In the genomic region with DNA sequence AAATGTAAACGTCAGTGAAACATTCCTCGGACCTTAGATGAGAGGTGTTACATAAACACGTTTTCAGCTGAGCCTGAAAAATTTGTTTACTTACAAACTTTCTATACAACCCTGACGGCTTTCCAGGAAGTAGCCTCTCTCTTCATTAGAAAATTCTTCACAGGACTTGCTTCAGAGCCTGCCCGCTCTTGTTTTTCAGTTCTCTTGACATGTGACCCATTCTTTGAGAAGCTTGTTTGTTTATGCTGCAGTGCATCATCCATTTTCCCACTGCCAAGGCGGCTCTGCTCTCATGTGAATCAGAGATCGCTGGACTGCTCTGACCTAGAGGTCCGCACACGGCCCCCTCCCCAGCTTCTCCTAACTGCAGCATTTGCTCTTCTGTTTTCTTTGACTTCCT, we compare ENCODE assay signal across 11 cellular contexts. TPM values are rescaled to one million over a fixed set of nuclear protein-coding genes. Genes with fewer than 3 reads are reported as not detected.
DNase-seq lines count a peak whose midpoint lies in the region; ATAC-seq and TF ChIP-seq lines count a peak whose summit lies in the region.
"Had no signal": no experiment of that assay in that cellular context is flagged by ENCODE, and none has a peak within 500 bp of the region (broad histone marks: within the 10 kb centered on the region; RNA-seq: fewer than 3 reads in every experiment).

No MANE protein-coding gene starts in this region.

- H3K4me1 ChIP-seq in H9 (ENCODE audit: insufficient read depth, low read length): peaks cover 7% of the 10 kb centered on the region; the same call in 1 of the 2 replicates
- no peaks in the 10 kb centered on the region for H3K4me1 ChIP-seq in GM23248 (ENCODE audit: insufficient read depth)

- no peak overlapping the region for H3K4me3 Mint-ChIP-seq in H9
- peak overlapping the region; percentile 3 to 67 (median 46) for H3K4me3 Mint-ChIP-seq in brain
- H3K4me3 Mint-ChIP-seq: CD4-positive, alpha-beta memory T cell had no signal

- H4K5ac ChIP-seq in H9 (ENCODE audit: insufficient read length, low read depth, low read length): no peak overlapping the region

- no peak overlapping the region for H2AK5ac ChIP-seq in H9 (ENCODE audit: insufficient read length, low read length)

- TF ChIP-seq CTCF in H9 (conservative IDR thresholded peaks at IDR 0.05) (no peak), brain (conservative IDR thresholded peaks at IDR 0.05) (no peak), retinal pigment epithelial cell (conservative IDR thresholded peaks at IDR 0.05; ENCODE audit: low read depth, low read length) (no peak)

- no peaks in the 10 kb centered on the region for H3K9me2 ChIP-seq in GM23248 (ENCODE audit: insufficient read depth)

- no peaks in the 10 kb centered on the region for H3K79me1 ChIP-seq in H9 (ENCODE audit: insufficient read depth, low read depth, low read length, poor library complexity, severe bottlenecking)

- no peak overlapping the region for H2BK15ac ChIP-seq in H9 (ENCODE audit: low read depth, low read length)

- no peak overlapping the region for H3K4me2 ChIP-seq in H9 (ENCODE audit: insufficient read depth, insufficient read length, low read length)
- no peak overlapping the region for H3K4me2 ChIP-seq in GM23248 (ENCODE audit: unreplicated experiment)

- no CpG with 5 or more reads among the region's 9 CpGs for WGBS in H9 (ENCODE audit: extremely low coverage, insufficient read length, low lambda C conversion rate)
- WGBS in GM23248 (ENCODE audit: low coverage in 1 of 2, low lambda C conversion rate in 2 of 2, missing lambda C conversion rate in 2 of 2), 2 experiments: 73 to 76% methylated on average over 9 of the region's 9 CpGs

- no peak overlapping the region for H4K8ac ChIP-seq in H9 (replicated peaks; ENCODE audit: insufficient read length, low read depth, low read length)

- H3K4ac ChIP-seq in H9 (ENCODE audit: low read depth, low read length): no peak overlapping the region

- peak overlapping the region; percentile 92 for H2AFZ ChIP-seq in H9 (ENCODE audit: low read length)
- no peak overlapping the region for H2AFZ ChIP-seq in GM23248

- H3K79me2 ChIP-seq in H9 (ENCODE audit: insufficient read depth, low read length) (no peaks in the 10 kb centered on the region; the same call in 1 of the 2 replicates), GM23248 (ENCODE audit: insufficient read depth) (no peaks in the 10 kb centered on the region)

- H3K27ac ChIP-seq in H9 (ENCODE audit: insufficient read length, low read depth, low read length) (no peak overlapping the region), GM23248 (no peak overlapping the region)

- no peak overlapping the region for H3K18ac ChIP-seq in H9 (ENCODE audit: insufficient read length, low read depth, low read length)

- no peak overlapping the region for H3K23ac ChIP-seq in H9 (ENCODE audit: insufficient read length, low read depth, low read length)

- no peak for DNase-seq in H9
- DNase-seq in hepatic stellate cell (ENCODE audit: low spot score): peak; percentile 31
- peak; percentile 59 for DNase-seq in retinal pigment epithelial cell (ENCODE audit: low read depth)
- no peak for DNase-seq in GM23248
- no peak for DNase-seq in central memory CD4-positive, alpha-beta T cell
- DNase-seq: activated naive CD4-positive, alpha-beta T cell treated with Interleukin-2 at 50 U/mL for 16 hours; CD4-positive, alpha-beta memory T cell; NCI-H446 treated with DMSO at 0.1 percent for 48 hours had no signal

- H2BK20ac ChIP-seq in H9 (ENCODE audit: low read depth, low read length, poor library complexity, severe bottlenecking): no peak overlapping the region

- H3K4me1 Mint-ChIP-seq in H9: peaks cover 15 to 16% of the 10 kb centered on the region in 2 experiments
- peaks cover 57% of the 10 kb centered on the region for H3K4me1 Mint-ChIP-seq in brain
- H3K4me1 Mint-ChIP-seq: CD4-positive, alpha-beta memory T cell had no signal

- H2BK120ac ChIP-seq in H9 (ENCODE audit: low read depth, low read length, poor library complexity, severe bottlenecking): no peak overlapping the region

- no peaks in the 10 kb centered on the region for H3K36me3 ChIP-seq in GM23248 (ENCODE audit: low read depth)

- H3K9me3 Mint-ChIP-seq in H9 (no peaks in the 10 kb centered on the region), brain (peaks cover 0 to 11% (median 2%) of the 10 kb centered on the region in 5 experiments)

- no peak overlapping the region for H3K56ac ChIP-seq in H9 (ENCODE audit: insufficient read length, low read depth, low read length)

- ATAC-seq in HG02642 (IDR thresholded peaks at IDR 0.05; ENCODE audit: poor library complexity, unreplicated experiment) (no peak), HG02759 (IDR thresholded peaks at IDR 0.05; ENCODE audit: unreplicated experiment) (no peak)

- H3K36me3 Mint-ChIP-seq in H9 (ENCODE audit: insufficient read depth in 1 of 3, low read depth in 3 of 3): no peaks in the 10 kb centered on the region
- no peaks in the 10 kb centered on the region for H3K36me3 Mint-ChIP-seq in brain
- H3K36me3 Mint-ChIP-seq: CD4-positive, alpha-beta memory T cell had no signal

- H3K9ac ChIP-seq in H9 (ENCODE audit: extremely low read depth, insufficient read length, low read length) (no peak overlapping the region), GM23248 (no peak overlapping the region)

- no peak overlapping the region for H2BK5ac ChIP-seq in H9 (ENCODE audit: insufficient read length, low read length)

- H3K27me3 ChIP-seq in H9 (ENCODE audit: insufficient read depth, low read length): no peaks in the 10 kb centered on the region
- no peaks in the 10 kb centered on the region for H3K27me3 ChIP-seq in GM23248 (replicated peaks; ENCODE audit: insufficient read depth)

- in situ Hi-C loops in GM23248 (cut with MboI): no loop called here

- H3K23me2 ChIP-seq in H9 (ENCODE audit: insufficient read length, low read depth, low read length, poor library complexity, severe bottlenecking): no peaks in the 10 kb centered on the region

- no peak overlapping the region for H3K4me3 ChIP-seq in retinal pigment epithelial cell (ENCODE audit: low read length)
- no peak overlapping the region for H3K4me3 ChIP-seq in GM23248

- H4K20me1 ChIP-seq in H9 (ENCODE audit: control insufficient read depth, insufficient read depth, insufficient read length) (no peaks in the 10 kb centered on the region), GM23248 (ENCODE audit: insufficient read depth) (no peaks in the 10 kb centered on the region)

- H3K27me3 Mint-ChIP-seq in H9 (ENCODE audit: low read depth) (no peaks in the 10 kb centered on the region), brain (peaks cover 4% of the 10 kb centered on the region)
- H3K27me3 Mint-ChIP-seq: CD4-positive, alpha-beta memory T cell had no signal

- H3T11ph ChIP-seq in H9 (ENCODE audit: low read length): no peak overlapping the region

- no peaks in the 10 kb centered on the region for H3F3A ChIP-seq in GM23248 (ENCODE audit: insufficient read depth)

- H3K14ac ChIP-seq in H9 (ENCODE audit: insufficient read depth, low read length): no peak overlapping the region

- H2BK12ac ChIP-seq in H9 (ENCODE audit: insufficient read length, low read depth, low read length): no peak overlapping the region

- H3K9me3 ChIP-seq in H9 (ENCODE audit: control insufficient read depth, low read depth, low read length) (no peaks in the 10 kb centered on the region), GM23248 (ENCODE audit: low read depth) (no peaks in the 10 kb centered on the region)

- H3K27ac Mint-ChIP-seq in H9 (peak overlapping the region in 2 of 3 experiments; percentile 57 to 85; a peak in 3 of 7 replicates), brain (peak overlapping the region; percentile 54 to 82 (median 80))
- H3K27ac Mint-ChIP-seq: CD4-positive, alpha-beta memory T cell had no signal

- H4K91ac ChIP-seq in H9 (ENCODE audit: insufficient read length, low read depth, low read length): no peak overlapping the region

RNA-seq across cellular contexts. Expression of a gene that starts 47.9 kb away (rescaled TPM):
- total RNA-seq in H9 (2021): 35.5 and 39.1 TPM in 2 replicates
- polyA plus RNA-seq in brain (ENCODE audit: insufficient read depth, low read depth, low replicate concordance): 0.59 TPM
- total RNA-seq in GM23248 (2014; rRNA removed; shearing (Covaris generic)): 2.3 and 2.7 TPM in 2 replicates
- polyA plus RNA-seq in GM23248 (2016; fragmentation: Nextera tagmentation; extraction: Ambion mirVana): 0.68 and 0.74 TPM in 2 replicates
- total RNA-seq: CD4-positive, alpha-beta memory T cell had no signal
- polyA plus RNA-seq: CD4-positive, alpha-beta memory T cell had no signal

Comparison
In these comparisons a context has a peak if more than half of its experiments do, and no peak if none do; other contexts are left out.
1. DNase-seq: peak in hepatic stellate cell (single experiment) and retinal pigment epithelial cell (single experiment); none in H9 (single experiment), GM23248 (single experiment) and central memory CD4-positive, alpha-beta T cell (single experiment).
2. H3K4me3 Mint-ChIP-seq: peak in brain (5 of 5); none in H9 (0 of 2).